ENCODE assay signal across 21 cellular contexts in genomic region chr16:35510701-35511100, GRCh38.
"Had no signal": no experiment of that assay in that cellular context is flagged by ENCODE, and none has a peak within 500 bp of the region (broad histone marks: within the 10 kb centered on the region; RNA-seq: fewer than 3 reads in every experiment).

No MANE protein-coding gene starts in this region.

- H3K27ac ChIP-seq: coronary artery, esophagus muscularis mucosa, gastroesophageal sphincter, neutrophil, ovary, prostate gland, transverse colon, uterus had no signal

- H3K36me3 ChIP-seq: esophagus muscularis mucosa, gastroesophageal sphincter, neutrophil, ovary, prostate gland, transverse colon, uterus had no signal

- DNase-seq: activated CD4-positive, alpha-beta memory T cell treated with anti-CD3 and anti-CD28 coated beads, Interleukin-2, amount 10 ng/mL, durations not matched to agents 7 days and 5 days; activated CD4-positive, alpha-beta T cell treated with anti-CD3 and anti-CD28 coated beads for 48 hours; activated CD4-positive, CD25-positive, alpha-beta regulatory T cell; activated effector memory CD4-positive, alpha-beta T cell treated with anti-CD3 and anti-CD28 coated beads, Interleukin-2, amount 50 U/mL, for 16 hours; activated naive CD4-positive, alpha-beta T cell treated with anti-CD3 and anti-CD28 coated beads, Interleukin-2, amount 10 ng/mL, durations not matched to agents 7 days and 5 days; amygdala; cerebellar nuclear complex; head of caudate nucleus; left cardiac atrium; ovary; stimulated activated CD4-positive, alpha-beta T cell treated with anti-CD3 and anti-CD28 coated beads, Interleukin-2, amount 100 ng/mL, for 48 hours; stimulated activated CD8-positive, alpha-beta memory T cell treated with anti-CD3 and anti-CD28 coated beads, Interleukin-4, amount 100 ng/mL, for 48 hours; stimulated activated naive B cell treated with anti-CD40 and anti-IgM and Interleukin-4, amounts not matched to agents 10 μg/mL and 1 μg/mL and 100 μg/mL, for 72 hours; transverse colon; uterus had no signal

- H3K27me3 ChIP-seq: neutrophil, ovary, transverse colon, uterus had no signal

- FAIRE-seq: islet of Langerhans had no signal

- H3K9me3 ChIP-seq: neutrophil, prostate gland, uterus had no signal

- H3K4me1 ChIP-seq: esophagus muscularis mucosa, gastroesophageal sphincter, prostate gland, transverse colon, uterus had no signal

- ATAC-seq: gastroesophageal sphincter; left cardiac atrium; stimulated activated naive B cell treated with anti-CD40 and anti-IgM and Interleukin-4, amounts not matched to agents 10 μg/mL and 1 μg/mL and 100 μg/mL, for 72 hours had no signal

- H3K4me3 ChIP-seq: coronary artery, esophagus muscularis mucosa, gastroesophageal sphincter, ovary, prostate gland, transverse colon, uterus had no signal
